ENCODE assay signal across 26 cellular contexts in the genomic region with DNA sequence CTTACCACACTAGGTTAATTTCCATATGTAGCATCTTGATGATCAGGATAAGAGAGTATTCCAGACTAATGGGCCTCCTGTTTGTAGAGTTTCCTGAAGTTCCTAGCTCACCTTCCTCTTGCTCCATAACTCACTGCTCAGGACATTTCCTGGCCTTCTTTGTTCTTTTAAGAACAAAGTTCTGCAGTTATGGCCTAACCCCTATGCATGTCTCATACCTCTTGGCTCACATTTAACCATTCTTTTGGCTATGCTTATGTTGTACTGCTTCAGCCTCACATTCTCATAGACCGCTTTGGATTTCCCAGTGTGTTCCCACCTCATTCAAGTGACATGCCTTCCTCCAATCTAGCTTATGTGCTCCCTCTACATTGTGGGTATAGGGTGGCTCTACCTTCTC. TPM values are rescaled to one million over a fixed set of nuclear protein-coding genes. Genes with fewer than 3 reads are reported as not detected.
"Had no signal": no experiment of that assay in that cellular context is flagged by ENCODE, and none has a peak within 500 bp of the region (broad histone marks: within the 10 kb centered on the region; RNA-seq: fewer than 3 reads in every experiment).

No MANE protein-coding gene starts in this region.

- H2AFZ ChIP-seq: hepatocyte had no signal

- H3K4me3 ChIP-seq: gastroesophageal sphincter, heart left ventricle, hepatocyte, left lung, prostate gland, right atrium auricular region, smooth muscle cell, stomach, thyroid gland had no signal

- DNase-seq: effector CD8-positive, alpha-beta T cell; endodermal cell; heart left ventricle; left cardiac atrium; left lung; mesendoderm; midbrain; naive thymus-derived CD8-positive, alpha-beta T cell; nephron progenitor cell; nucleus accumbens; stimulated activated CD4-positive, alpha-beta T cell treated with anti-CD3 and anti-CD28 coated beads, Interleukin-12 subunit alpha, Interleukin-12 subunit beta, amount 100 ng/mL, for 4 hours; stimulated activated CD4-positive, alpha-beta T cell treated with anti-CD3 and anti-CD28 coated beads, Interleukin-1b, Interleukin-23, amount 100 ng/mL, for 48 hours; stimulated activated CD4-positive, alpha-beta T cell treated with anti-CD3 and anti-CD28 coated beads, Interleukin-4, amount 100 ng/mL, for 1 hour; stimulated activated CD8-positive, alpha-beta memory T cell treated with anti-CD3 and anti-CD28 coated beads, Interleukin-4, amount 100 ng/mL, for 48 hours; stimulated activated naive CD4-positive, alpha-beta T cell treated with Interleukin-2 at 50 U/mL for 16 hours; stomach; thyroid gland had no signal

- H3K36me3 ChIP-seq: gastroesophageal sphincter, heart left ventricle, left lung, prostate gland, right atrium auricular region, stomach, thyroid gland had no signal

- H3K9me3 ChIP-seq: gastroesophageal sphincter, heart left ventricle, left lung, prostate gland, right atrium auricular region, stomach, thyroid gland had no signal

- H3K79me2 ChIP-seq: hepatocyte had no signal

- H3K4me2 ChIP-seq: hepatocyte, smooth muscle cell had no signal

- ATAC-seq: foreskin keratinocyte; gastroesophageal sphincter; heart left ventricle; left cardiac atrium; left lung; naive thymus-derived CD8-positive, alpha-beta T cell; sciatic nerve had no signal

- H3K27me3 ChIP-seq: foreskin keratinocyte, gastroesophageal sphincter, hepatocyte, left lung, right atrium auricular region, stomach, thyroid gland had no signal

- H3K4me1 ChIP-seq: foreskin keratinocyte, left lung, prostate gland, right atrium auricular region, stomach had no signal

- FAIRE-seq: colon had no signal

- H3K27ac ChIP-seq: foreskin keratinocyte, gastroesophageal sphincter, heart left ventricle, hepatocyte, left lung, prostate gland, right atrium auricular region, stomach, thyroid gland had no signal

RNA-seq across cellular contexts. Expression of gene CCL28, which starts 58.5 kb away (rescaled TPM):
- total RNA-seq: osteocyte had no signal
- polyA plus RNA-seq: smooth muscle cell had no signal
